ENCODE assay signal across 8 cellular contexts in the genomic region with DNA sequence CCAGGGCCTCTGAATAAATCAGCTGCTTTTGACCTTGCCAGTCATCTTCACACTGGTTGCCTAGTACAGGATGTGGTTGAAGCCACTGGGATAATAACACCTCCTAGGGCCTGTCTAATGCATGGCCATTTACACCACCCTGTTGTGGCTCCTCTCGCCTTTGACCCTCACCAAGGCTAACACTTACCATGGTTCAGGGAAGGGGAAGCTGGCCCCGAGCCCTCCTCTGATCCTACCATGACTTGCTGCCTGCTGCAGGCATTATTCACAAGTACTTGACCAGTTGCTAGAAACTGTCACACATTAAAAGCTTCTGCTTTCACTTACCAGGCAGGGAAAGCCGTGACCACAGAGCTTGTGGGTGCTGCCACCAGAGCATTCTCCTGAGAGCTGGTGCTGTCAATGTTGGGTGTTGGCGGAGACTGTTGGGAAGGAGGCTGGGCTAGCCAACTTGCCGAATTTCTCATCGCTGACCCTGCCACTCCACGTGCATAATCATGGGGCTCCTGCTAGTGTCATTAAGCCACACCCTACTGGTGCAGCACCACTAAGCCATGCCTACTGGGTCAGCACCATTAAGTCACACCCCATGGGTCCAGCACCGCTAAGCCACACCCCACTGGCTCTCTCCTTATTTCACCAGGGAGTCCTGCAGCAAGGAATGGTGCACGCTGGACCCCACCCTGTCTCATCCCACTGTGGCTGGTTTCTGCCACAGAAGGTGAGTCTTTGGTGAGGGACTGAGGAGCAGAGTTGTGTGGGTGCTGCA. TPM values are rescaled to one million over a fixed set of nuclear protein-coding genes. Genes with fewer than 3 reads are reported as not detected.
DNase-seq lines count a peak whose midpoint lies in the region; ATAC-seq and TF ChIP-seq lines count a peak whose summit lies in the region.

No MANE protein-coding gene starts in this region.

- ATAC-seq in GM18508 (IDR thresholded peaks at IDR 0.05; ENCODE audit: insufficient read depth, unreplicated experiment) (peak; percentile 46), GM21737 (IDR thresholded peaks at IDR 0.05; ENCODE audit: unreplicated experiment) (peak; percentile 61), gastroesophageal sphincter (peak; percentile 22), WTC11 (no peak)

- WGBS in gastroesophageal sphincter (ENCODE audit: low coverage in 1 of 2), 2 donors, result 50 to 100% methylated on average over 1 of the region's 9 CpGs

- TF ChIP-seq POLR2A in gastroesophageal sphincter (IDR thresholded peaks at IDR 0.05), result no peak

- peak; percentile 11 for DNase-seq in NAMALWA (ENCODE audit: low spot score)
- DNase-seq in WTC11 (ENCODE audit: low spot score), result no peak
- no peak for DNase-seq in dedifferentiated amniotic fluid mesenchymal stem cell (ENCODE audit: extremely low spot score)
- no peak for DNase-seq in HEK293T (ENCODE audit: extremely low spot score)
- no peak for DNase-seq in NCI-H446 (lab: John Stamatoyannopoulos, UW)

- H3K4me3 ChIP-seq in gastroesophageal sphincter, result no peak overlapping the region

- H3K4me3 Mint-ChIP-seq in WTC11, result no peak overlapping the region

- no peak overlapping the region for H3K27ac Mint-ChIP-seq in WTC11

- TF ChIP-seq CTCF in gastroesophageal sphincter (IDR thresholded peaks at IDR 0.05) (no peak), WTC11 (IDR thresholded peaks at IDR 0.05) (no peak)

- H3K27me3 Mint-ChIP-seq in WTC11 (ENCODE audit: low read depth), result no peaks in the 10 kb centered on the region; the same call in 1 of the 2 replicates

- H3K36me3 Mint-ChIP-seq in WTC11, result no peaks in the 10 kb centered on the region

- no peak for TF ChIP-seq EP300 in gastroesophageal sphincter (IDR thresholded peaks at IDR 0.05)

- H3K9me3 ChIP-seq in gastroesophageal sphincter, result no peaks in the 10 kb centered on the region

- peaks cover 0 to 20% (median 4%) of the 10 kb centered on the region in 3 donors for H3K4me1 ChIP-seq in gastroesophageal sphincter

- CTCF ChIA-PET in WTC11 (lab: Charles Lee), result interaction anchor here (2.8 kb wide), 1 partner anchor 49 kb away, joined by 8 read pairs; no protein-coding TSS in a partner anchor
- CTCF ChIA-PET in HEK293T (lab: Yijun Ruan, JAX), result no interaction called here

- peaks cover 5% of the 10 kb centered on the region; the same call in 1 of the 2 replicates for H3K9me3 Mint-ChIP-seq in WTC11

- peaks cover 23% of the 10 kb centered on the region for H3K4me1 Mint-ChIP-seq in WTC11

- POLR2A ChIA-PET in WTC11 (lab: Charles Lee), result interaction anchor here (0.7 kb wide), 1 partner anchor 17 kb away, joined by 3 read pairs; no protein-coding TSS in a partner anchor
- POLR2A ChIA-PET in HEK293T (lab: Yijun Ruan, JAX), result no interaction called here

- H3K27me3 ChIP-seq in gastroesophageal sphincter, result no peaks in the 10 kb centered on the region

- no peaks in the 10 kb centered on the region for H3K36me3 ChIP-seq in gastroesophageal sphincter

- no peak overlapping the region for H3K27ac ChIP-seq in gastroesophageal sphincter

TF ChIP-seq in WTC11, 78 proteins besides CTCF, POLR2A, EP300 and RAD21:
- no peak for TF ChIP-seq FOXJ3 (CRISPR knock-in tag; IDR thresholded peaks at IDR 0.05; ENCODE audit: borderline replicate concordance)
- TF ChIP-seq, protein P1, sequence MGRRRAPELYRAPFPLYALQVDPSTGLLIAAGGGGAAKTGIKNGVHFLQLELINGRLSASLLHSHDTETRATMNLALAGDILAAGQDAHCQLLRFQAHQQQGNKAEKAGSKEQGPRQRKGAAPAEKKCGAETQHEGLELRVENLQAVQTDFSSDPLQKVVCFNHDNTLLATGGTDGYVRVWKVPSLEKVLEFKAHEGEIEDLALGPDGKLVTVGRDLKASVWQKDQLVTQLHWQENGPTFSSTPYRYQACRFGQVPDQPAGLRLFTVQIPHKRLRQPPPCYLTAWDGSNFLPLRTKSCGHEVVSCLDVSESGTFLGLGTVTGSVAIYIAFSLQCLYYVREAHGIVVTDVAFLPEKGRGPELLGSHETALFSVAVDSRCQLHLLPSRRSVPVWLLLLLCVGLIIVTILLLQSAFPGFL (CRISPR knock-in tag; IDR thresholded peaks at IDR 0.05; ENCODE audit: borderline replicate concordance), result no peak

TF ChIP-seq in HEK293T, 16 proteins besides CTCF, POLR2A, EP300 and RAD21:
- TF ChIP-seq ARNT (IDR thresholded peaks at IDR 0.05) (no peak), ZNF384 (IDR thresholded peaks at IDR 0.05) (no peak), SP1 (IDR thresholded peaks at IDR 0.05) (no peak), LEF1 (IDR thresholded peaks at IDR 0.05; ENCODE audit: borderline replicate concordance) (no peak), FOXK2 (IDR thresholded peaks at IDR 0.05) (no peak), ELF4 (IDR thresholded peaks at IDR 0.05) (no peak)
TF ChIP-seq in HEK293T: peak in this region for 0.

RNA-seq across cellular contexts. Expression of a gene that starts 47.0 kb away (rescaled TPM):
- 10 to 100 TPM; 20.9 to 37.7 (median 33.6) TPM for total RNA-seq in gastroesophageal sphincter
- total RNA-seq in WTC11 (2021), result 28.8 to 57.3 TPM (median 31.4 TPM) in 3 replicates
